24 cellular contexts compared by ENCODE assay signal in genomic region chr2:200181732-200182131, GRCh38.
DNase-seq lines count a peak whose midpoint lies in the region; TF ChIP-seq lines count a peak whose summit lies in the region.
"Had no signal": no experiment of that assay in that cellular context is flagged by ENCODE, and none has a peak within 500 bp of the region (broad histone marks: within the 10 kb centered on the region; RNA-seq: fewer than 3 reads in every experiment).

No MANE protein-coding gene starts in this region.

- H4K20me1 ChIP-seq in neural progenitor cell (ENCODE audit: low read depth) = no peaks in the 10 kb centered on the region
- H4K20me1 ChIP-seq: BLaER1 treated with 17β-estradiol and CSF1 and Interleukin-3, amounts not matched to agents 10 nM and 100 nM had no signal

- DNase-seq in NCI-H748 (lab: John Stamatoyannopoulos, UW; ENCODE audit: unreplicated experiment) (peak; percentile 13), NCI-H748 treated with DMSO at 0.1 percent for 48 hours (lab: John Stamatoyannopoulos, UW) (no peak), SK-N-DZ (ENCODE audit: low spot score) (peak; percentile 17), neural progenitor cell (ENCODE audit: low spot score) (no peak), mucosa of gallbladder (ENCODE audit: low spot score) (no peak)
- DNase-seq in stimulated activated CD4-positive, alpha-beta T cell treated with anti-CD3 and anti-CD28 coated beads, Interleukin-4, amount 100 ng/mL, for 1 hour = no peak
- DNase-seq in effector CD4-positive, alpha-beta T cell = no peak
- DNase-seq: ACHN; AML-193; BE2C; CD4-positive, alpha-beta T cell; CD8-positive, alpha-beta memory T cell; DMS 273 treated with DMSO at 0.1 percent for 48 hours; DMS79; EL; GDM1; GM23248; HFFc6 had no signal

- no peaks in the 10 kb centered on the region for H3F3A ChIP-seq in neural progenitor cell (ENCODE audit: low read depth)

- H3K4me3 Mint-ChIP-seq in neural progenitor cell = no peak overlapping the region
- H3K4me3 Mint-ChIP-seq: CD14-positive monocyte; CD4-positive, alpha-beta T cell; CD8-positive, alpha-beta memory T cell; HFFc6 had no signal

- H3K9me3 ChIP-seq in neural progenitor cell (ENCODE audit: low read depth) = no peaks in the 10 kb centered on the region
- H3K9me3 ChIP-seq: A549, BE2C, HAP-1 had no signal

- peaks cover 7% of the 10 kb centered on the region for H3K4me1 ChIP-seq in neural progenitor cell
- H3K4me1 ChIP-seq: BLaER1 treated with 17β-estradiol and CSF1 and Interleukin-3, amounts not matched to agents 10 nM and 100 nM had no signal

- H3K27me3 Mint-ChIP-seq in neural progenitor cell (ENCODE audit: insufficient read depth, low read depth) = peaks cover 4% of the 10 kb centered on the region

- H3K9ac ChIP-seq in neural progenitor cell = no peak overlapping the region
- H3K9ac ChIP-seq: BLaER1 treated with 17β-estradiol and CSF1 and Interleukin-3, amounts not matched to agents 10 nM and 100 nM; GM23248 had no signal

- H2AFZ ChIP-seq in neural progenitor cell (replicated peaks) = peak overlapping the region; percentile 26
- H2AFZ ChIP-seq: GM23248 had no signal

- no peaks in the 10 kb centered on the region for H3K36me3 ChIP-seq in neural progenitor cell
- H3K36me3 ChIP-seq: BE2C; BLaER1 treated with 17β-estradiol and CSF1 and Interleukin-3, amounts not matched to agents 10 nM and 100 nM; HAP-1 had no signal

- no peak for TF ChIP-seq CTCF in neural progenitor cell (IDR thresholded peaks at IDR 0.05)

- H3K4me2 ChIP-seq in neural progenitor cell = no peak overlapping the region
- H3K4me2 ChIP-seq: A549; BLaER1 treated with 17β-estradiol and CSF1 and Interleukin-3, amounts not matched to agents 10 nM and 100 nM had no signal

- no peak overlapping the region for H3K27ac Mint-ChIP-seq in neural progenitor cell
- H3K27ac Mint-ChIP-seq: CD14-positive monocyte; CD4-positive, alpha-beta T cell; CD8-positive, alpha-beta memory T cell; HFFc6 had no signal

- no peaks in the 10 kb centered on the region for H3K79me2 ChIP-seq in neural progenitor cell (ENCODE audit: low read depth)

- H3K27ac ChIP-seq in neural progenitor cell = no peak overlapping the region
- H3K27ac ChIP-seq: 22Rv1; A549; BLaER1 treated with 17β-estradiol and CSF1 and Interleukin-3, amounts not matched to agents 10 nM and 100 nM; GM23248 had no signal

- H3K36me3 Mint-ChIP-seq in neural progenitor cell = no peaks in the 10 kb centered on the region
- H3K36me3 Mint-ChIP-seq: CD14-positive monocyte; CD8-positive, alpha-beta memory T cell had no signal

- H3K9me3 Mint-ChIP-seq in neural progenitor cell = no peaks in the 10 kb centered on the region
- H3K9me3 Mint-ChIP-seq: CD4-positive, alpha-beta T cell; CD8-positive, alpha-beta memory T cell; HFFc6 had no signal

- H3K27me3 ChIP-seq in neural progenitor cell = no peaks in the 10 kb centered on the region
- H3K27me3 ChIP-seq: BE2C; BLaER1 treated with 17β-estradiol and CSF1 and Interleukin-3, amounts not matched to agents 10 nM and 100 nM had no signal

- H3K4me3 ChIP-seq in neural progenitor cell = no peak overlapping the region
- H3K4me3 ChIP-seq: A549; BLaER1 treated with 17β-estradiol and CSF1 and Interleukin-3, amounts not matched to agents 10 nM and 100 nM; GM12878; GM23248; HAP-1 had no signal

- peaks cover 23% of the 10 kb centered on the region for H3K4me1 Mint-ChIP-seq in neural progenitor cell
- H3K4me1 Mint-ChIP-seq: CD14-positive monocyte; CD8-positive, alpha-beta memory T cell had no signal

Comparison
In these comparisons a context has a peak if more than half of its experiments do, and no peak if none do; other contexts are left out.
1. DNase-seq: peak in NCI-H748 (single experiment) and SK-N-DZ (single experiment); none in NCI-H748 treated with DMSO at 0.1 percent for 48 hours (single experiment), neural progenitor cell (single experiment), stimulated activated CD4-positive, alpha-beta T cell treated with anti-CD3 and anti-CD28 coated beads, Interleukin-4, amount 100 ng/mL, for 1 hour (single experiment), mucosa of gallbladder (single experiment) and effector CD4-positive, alpha-beta T cell (single experiment).